In the genomic region with DNA sequence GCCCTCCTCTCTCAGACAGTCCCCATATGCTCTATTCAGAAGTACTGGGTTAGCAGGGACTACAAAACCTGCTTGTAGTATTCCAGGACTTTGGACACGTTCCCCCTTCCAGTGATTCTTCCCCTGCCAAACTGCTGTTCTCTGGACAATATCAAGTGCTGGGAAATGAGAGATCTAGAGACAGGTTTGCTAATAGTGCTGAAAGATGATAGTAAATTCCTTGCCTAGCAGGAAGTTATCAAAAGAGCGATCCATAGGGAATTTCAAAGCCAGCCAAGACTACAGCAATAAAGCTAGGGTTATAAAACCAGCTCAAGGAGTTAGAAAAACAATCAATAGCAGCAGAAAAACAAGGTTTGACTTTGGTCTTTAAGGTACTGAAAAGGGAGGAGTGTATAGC, we compare ENCODE assay signal across 25 cellular contexts. TPM values are rescaled to one million over a fixed set of nuclear protein-coding genes. Genes with fewer than 3 reads are reported as not detected.
A peak's percentile ranks its signal among the peaks of the same experiment; 100 is the strongest.
DNase-seq lines count a peak whose midpoint lies in the region; ATAC-seq and TF ChIP-seq lines count a peak whose summit lies in the region.
"Had no signal": no experiment of that assay in that cellular context is flagged by ENCODE, and none has a peak within 500 bp of the region (broad histone marks: within the 10 kb centered on the region; RNA-seq: fewer than 3 reads in every experiment).

No MANE protein-coding gene starts in this region.

- H3K4me1 ChIP-seq in colonic mucosa: peaks cover 19% of the 10 kb centered on the region
- peaks cover 0 to 38% (median 3%) of the 10 kb centered on the region in 6 donors for H3K4me1 ChIP-seq in spleen

- peak overlapping the region; percentile 71 for H3K27ac Mint-ChIP-seq in mesothelial cell of epicardium
- H3K27ac Mint-ChIP-seq: activated CD4-positive, alpha-beta memory T cell treated with anti-CD3 and anti-CD28 coated beads, Interleukin-2, amount 10 ng/mL, durations not matched to agents 7 days and 5 days; CD8-positive, alpha-beta T cell; stimulated activated naive B cell treated with anti-CD40 and anti-IgM and Interleukin-4, amounts not matched to agents 10 μg/mL and 1 μg/mL and 100 μg/mL, for 72 hours had no signal

- no peak for TF ChIP-seq CTCF in colonic mucosa (IDR thresholded peaks at IDR 0.05)
- TF ChIP-seq CTCF in mesothelial cell of epicardium (IDR thresholded peaks at IDR 0.05; ENCODE audit: unreplicated experiment): no peak
- no peak for TF ChIP-seq CTCF in spleen (IDR thresholded peaks at IDR 0.05 in 8 of 11, conservative IDR thresholded peaks at IDR 0.05 in 3 of 11)

- no peaks in the 10 kb centered on the region for H3K27me3 ChIP-seq in colonic mucosa
- no peaks in the 10 kb centered on the region for H3K27me3 ChIP-seq in spleen (replicated peaks in 1 of 7)
- H3K27me3 ChIP-seq: upper lobe of left lung had no signal

- H3K9me3 ChIP-seq in colonic mucosa: no peaks in the 10 kb centered on the region
- H3K9me3 ChIP-seq in spleen: no peaks in the 10 kb centered on the region
- H3K9me3 ChIP-seq: HAP-1, upper lobe of left lung had no signal

- ATAC-seq in GM21367 (IDR thresholded peaks at IDR 0.05; ENCODE audit: unreplicated experiment) (no peak), GM21737 (IDR thresholded peaks at IDR 0.05; ENCODE audit: unreplicated experiment) (no peak)
- ATAC-seq: CD8-positive, alpha-beta T cell; esophagus mucosa; GM12878; stimulated activated naive B cell treated with anti-CD40 and anti-IgM and Interleukin-4, amounts not matched to agents 10 μg/mL and 1 μg/mL and 100 μg/mL, for 72 hours had no signal

- no peaks in the 10 kb centered on the region for H3K27me3 Mint-ChIP-seq in mesothelial cell of epicardium (ENCODE audit: low read depth)

- H3K4me3 ChIP-seq in colonic mucosa (no peak overlapping the region), spleen (no peak overlapping the region)
- H3K4me3 ChIP-seq: GM12878, HAP-1, upper lobe of left lung had no signal

- peak overlapping the region in 1 of 2 donors; percentile 35 for H3K9ac ChIP-seq in colonic mucosa (ENCODE audit: low read depth in 2 of 2, low read length in 2 of 2)
- H3K9ac ChIP-seq: KMS-11 had no signal

- CTCF ChIA-PET in HEK293T (lab: Yijun Ruan, JAX): interaction anchor here (1.3 kb wide), 1 partner anchor 99 kb away, joined by 4 read pairs; no protein-coding TSS in a partner anchor

- peaks cover 55% of the 10 kb centered on the region for H3K4me1 Mint-ChIP-seq in mesothelial cell of epicardium
- H3K4me1 Mint-ChIP-seq: activated CD4-positive, alpha-beta memory T cell treated with anti-CD3 and anti-CD28 coated beads, Interleukin-2, amount 10 ng/mL, durations not matched to agents 7 days and 5 days; central memory CD8-positive, alpha-beta T cell had no signal

- 74 to 93% (median 81%) methylated on average over 2 of the region's 2 CpGs for whole genome bisulfite sequencing in spleen, 5 donors

- no peak for DNase-seq in HEK293T (ENCODE audit: extremely low spot score)
- no peak for DNase-seq in colonic mucosa
- DNase-seq in mesothelial cell of epicardium (ENCODE audit: low spot score in 2 of 2, unreplicated experiment in 2 of 2): no peak
- no peak for DNase-seq in spleen
- no peak for DNase-seq in DMS153 (lab: John Stamatoyannopoulos, UW)
- DNase-seq in effector CD8-positive, alpha-beta T cell (lab: John Stamatoyannopoulos, UW): no peak
- DNase-seq: activated CD4-positive, alpha-beta memory T cell treated with anti-CD3 and anti-CD28 coated beads, Interleukin-2, amount 10 ng/mL, durations not matched to agents 7 days and 5 days; activated naive CD4-positive, alpha-beta T cell; CD8-positive, alpha-beta T cell; glutamatergic neuron; NCI-H1092; NCI-H2029 treated with DMSO at 0.1 percent for 48 hours; NCI-H446 treated with DMSO at 0.1 percent for 48 hours; stimulated activated naive B cell treated with anti-CD40 and anti-IgM and Interleukin-4, amounts not matched to agents 10 μg/mL and 1 μg/mL and 100 μg/mL, for 72 hours; T-helper 9 cell; upper lobe of left lung had no signal

- H3K27ac ChIP-seq in colonic mucosa: peak overlapping the region; percentile 67
- H3K27ac ChIP-seq in spleen: peak overlapping the region in 5 of 8 donors; percentile 12 to 61 (median 43)
- H3K27ac ChIP-seq: KMS-11 had no signal

- no peak overlapping the region for H3K4me3 Mint-ChIP-seq in mesothelial cell of epicardium
- H3K4me3 Mint-ChIP-seq: activated CD4-positive, alpha-beta memory T cell treated with anti-CD3 and anti-CD28 coated beads, Interleukin-2, amount 10 ng/mL, durations not matched to agents 7 days and 5 days; CD8-positive, alpha-beta T cell; central memory CD8-positive, alpha-beta T cell; stimulated activated naive B cell treated with anti-CD40 and anti-IgM and Interleukin-4, amounts not matched to agents 10 μg/mL and 1 μg/mL and 100 μg/mL, for 72 hours had no signal

- intact Hi-C loops in colonic mucosa (cut with DNase I) (no loop called here), spleen (cut with DNase I; ENCODE audit: low total_unique reads) (no loop called here)

- H3K36me3 Mint-ChIP-seq in mesothelial cell of epicardium: peaks cover 20% of the 10 kb centered on the region
- H3K36me3 Mint-ChIP-seq: stimulated activated naive B cell treated with anti-CD40 and anti-IgM and Interleukin-4, amounts not matched to agents 10 μg/mL and 1 μg/mL and 100 μg/mL, for 72 hours had no signal

- no peak for TF ChIP-seq POLR2A in spleen (IDR thresholded peaks at IDR 0.05)

- no peaks in the 10 kb centered on the region for H3K9me3 Mint-ChIP-seq in mesothelial cell of epicardium
- H3K9me3 Mint-ChIP-seq: activated CD4-positive, alpha-beta memory T cell treated with anti-CD3 and anti-CD28 coated beads, Interleukin-2, amount 10 ng/mL, durations not matched to agents 7 days and 5 days; CD8-positive, alpha-beta T cell; central memory CD8-positive, alpha-beta T cell; stimulated activated naive B cell treated with anti-CD40 and anti-IgM and Interleukin-4, amounts not matched to agents 10 μg/mL and 1 μg/mL and 100 μg/mL, for 72 hours had no signal

- H3K36me3 ChIP-seq in colonic mucosa (no peaks in the 10 kb centered on the region), spleen (peaks cover 0 to 7% (median 0%) of the 10 kb centered on the region in 6 donors)
- H3K36me3 ChIP-seq: HAP-1, upper lobe of left lung had no signal

- POLR2A ChIA-PET in HEK293T (lab: Yijun Ruan, JAX): interaction anchor here (1.2 to 1.4 kb wide), 2 partner anchors 9 to 16 kb away, joined by 3 to 5 read pairs; no protein-coding TSS in a partner anchor

TF ChIP-seq in HEK293T, 16 proteins besides CTCF, POLR2A, EP300 and RAD21:
- TF ChIP-seq CTBP1 (IDR thresholded peaks at IDR 0.05; ENCODE audit: borderline replicate concordance) (0 out of 2 replicates have a peak, but pooled peaks have one; percentile 28), HDGF (IDR thresholded peaks at IDR 0.05; ENCODE audit: borderline replicate concordance) (no peak)
- TF ChIP-seq, protein P1, sequence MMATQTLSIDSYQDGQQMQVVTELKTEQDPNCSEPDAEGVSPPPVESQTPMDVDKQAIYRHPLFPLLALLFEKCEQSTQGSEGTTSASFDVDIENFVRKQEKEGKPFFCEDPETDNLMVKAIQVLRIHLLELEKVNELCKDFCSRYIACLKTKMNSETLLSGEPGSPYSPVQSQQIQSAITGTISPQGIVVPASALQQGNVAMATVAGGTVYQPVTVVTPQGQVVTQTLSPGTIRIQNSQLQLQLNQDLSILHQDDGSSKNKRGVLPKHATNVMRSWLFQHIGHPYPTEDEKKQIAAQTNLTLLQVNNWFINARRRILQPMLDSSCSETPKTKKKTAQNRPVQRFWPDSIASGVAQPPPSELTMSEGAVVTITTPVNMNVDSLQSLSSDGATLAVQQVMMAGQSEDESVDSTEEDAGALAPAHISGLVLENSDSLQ (IDR thresholded peaks at IDR 0.05): 0 out of 2 replicates have a peak, but pooled peaks have one; percentile 14

RNA-seq across cellular contexts. Expression of a gene that starts 15.2 kb away (rescaled TPM):
- total RNA-seq in colonic mucosa (10 to 100 TPM; 21.5 to 23.8 TPM), mesothelial cell of epicardium (52.5 to 62.3 TPM (median 58.7 TPM) in 3 replicates), spleen (100 to 1,000 TPM in 1 of 7 donors, 10 to 100 TPM in 6; 23.5 to 106 (median 68.0) TPM)
- polyA plus RNA-seq in spleen: 1 to 10 TPM; 3.5 to 8.7 (median 6.7) TPM

RNA-seq across cellular contexts. Expression of a gene that starts 49.2 kb away (rescaled TPM):
- not detected for total RNA-seq in colonic mucosa
- total RNA-seq in mesothelial cell of epicardium: not detected in 3 replicates
- total RNA-seq in spleen: 1 to 10 TPM in 4 of 7 donors, under 1 TPM in 3; 0.64 to 9.6 (median 1.6) TPM
- 1 to 10 TPM; 1.2 to 3.5 (median 1.3) TPM for polyA plus RNA-seq in spleen
- total RNA-seq: CD8-positive, alpha-beta T cell; esophagus mucosa; HT1080; left lobe of liver had no signal
